2 cellular contexts compared by ENCODE assay signal in genomic region chr15:74160390-74160789, GRCh38.
A peak's percentile ranks its signal among the peaks of the same experiment; 100 is the strongest.
TF ChIP-seq lines count a peak whose summit lies in the region.

No MANE protein-coding gene starts in this region.

TF ChIP-seq in HEK293, 187 proteins besides CTCF, POLR2A, EP300 and RAD21:
- TF ChIP-seq ZNF146 (tag by site-specific recombination; IDR thresholded peaks at IDR 0.05): peak; percentile 96

TF ChIP-seq in K562, 482 proteins besides CTCF, POLR2A, EP300 and RAD21:
- TF ChIP-seq ZNF146 (CRISPR knock-in tag; IDR thresholded peaks at IDR 0.05; ENCODE audit: unreplicated experiment): peak; percentile 13
